13 cellular contexts compared by ENCODE assay signal in genomic region chr2:174259981-174260380, GRCh38. TPM values are rescaled to one million over a fixed set of nuclear protein-coding genes. Genes with fewer than 3 reads are reported as not detected.
DNase-seq lines count a peak whose midpoint lies in the region; ATAC-seq and TF ChIP-seq lines count a peak whose summit lies in the region.
"Had no signal": no experiment of that assay in that cellular context is flagged by ENCODE, and none has a peak within 500 bp of the region (broad histone marks: within the 10 kb centered on the region; RNA-seq: fewer than 3 reads in every experiment).

No MANE protein-coding gene starts in this region.

- no peaks in the 10 kb centered on the region for H3K4me1 ChIP-seq in uterus
- H3K4me1 ChIP-seq: Caco-2 had no signal

- intact Hi-C loops in uterus (cut with DNase I; ENCODE audit: low total_unique reads): no loop called here
- intact Hi-C loops in posterior cingulate gyrus (cut with DNase I): loop anchor here (2.0 kb wide), 1 partner anchor 35 kb away; no protein-coding TSS in a partner anchor

- CTCF ChIA-PET in RWPE1 (lab: Yijun Ruan, JAX): no interaction called here

- H3K27me3 ChIP-seq in uterus: no peaks in the 10 kb centered on the region
- H3K27me3 ChIP-seq: MG63 had no signal

- POLR2A ChIA-PET in RWPE1 (lab: Yijun Ruan, JAX; ENCODE audit: low non-redundant PET): no interaction called here

- no peaks in the 10 kb centered on the region for H3K9me3 ChIP-seq in uterus
- H3K9me3 ChIP-seq: MG63, thoracic aorta had no signal

- no peak for TF ChIP-seq CTCF in RWPE1 (conservative IDR thresholded peaks at IDR 0.05; ENCODE audit: low read depth)
- no peak for TF ChIP-seq CTCF in fibroblast of villous mesenchyme (IDR thresholded peaks at IDR 0.05; ENCODE audit: insufficient read depth, low read depth, low read length)
- TF ChIP-seq CTCF in uterus (IDR thresholded peaks at IDR 0.05): no peak

- peak; percentile 35 for DNase-seq in AG08395 (ENCODE audit: low spot score)
- peak; percentile 73 for DNase-seq in HCEC 1CT
- DNase-seq in RWPE1 (ENCODE audit: low spot score): peak; percentile 12
- DNase-seq in fibroblast of villous mesenchyme (ENCODE audit: low read depth): peak; percentile 95
- no peak for DNase-seq in GDM1 (lab: John Stamatoyannopoulos, UW)
- no peak for DNase-seq in uterus
- DNase-seq in posterior cingulate gyrus: no peak
- DNase-seq: activated B cell treated with CpG ODN at 0.5 μM for 24 hours, Caco-2, MG63, occipital lobe had no signal

- H3K4me3 ChIP-seq in fibroblast of villous mesenchyme (ENCODE audit: low read depth, low read length) (no peak overlapping the region), uterus (no peak overlapping the region)
- H3K4me3 ChIP-seq: MG63, thoracic aorta had no signal

- no peaks in the 10 kb centered on the region for H3K36me3 ChIP-seq in uterus
- H3K36me3 ChIP-seq: MG63, thoracic aorta had no signal

- H3K27ac ChIP-seq in RWPE1: peak overlapping the region; percentile 68
- H3K27ac ChIP-seq in uterus: no peak overlapping the region
- H3K27ac ChIP-seq: thoracic aorta had no signal

- TF ChIP-seq POLR2A in uterus (IDR thresholded peaks at IDR 0.05): no peak

- ATAC-seq in GM21390 (IDR thresholded peaks at IDR 0.05; ENCODE audit: unreplicated experiment): no peak

RNA-seq across cellular contexts. Expression of gene OLA1, which starts 11.6 kb away (rescaled TPM):
- total RNA-seq in fibroblast of villous mesenchyme (68.3 and 101 TPM in 2 replicates), uterus (10 to 100 TPM in 3 of 4 donors, 1 to 10 TPM in 1; 8.5 to 68.2 (median 43.2) TPM)

Comparison
In these comparisons a context has a peak if more than half of its experiments do, and no peak if none do; other contexts are left out.
1. DNase-seq: peak in AG08395 (single experiment), HCEC 1CT (single experiment), RWPE1 (single experiment) and fibroblast of villous mesenchyme (single experiment); none in GDM1 (single experiment), uterus (0 of 2) and posterior cingulate gyrus (0 of 10).